22 cellular contexts compared by ENCODE assay signal in genomic region chr6:42264852-42265390, GRCh38. TPM values are rescaled to one million over a fixed set of nuclear protein-coding genes. Genes with fewer than 3 reads are reported as not detected.
DNase-seq lines count a peak whose midpoint lies in the region; ATAC-seq and TF ChIP-seq lines count a peak whose summit lies in the region.
"Had no signal": no experiment of that assay in that cellular context is flagged by ENCODE, and none has a peak within 500 bp of the region (broad histone marks: within the 10 kb centered on the region; RNA-seq: fewer than 3 reads in every experiment).

No MANE protein-coding gene starts in this region.

- no peaks in the 10 kb centered on the region for H3K4me1 Mint-ChIP-seq in CD14-positive monocyte
- peaks cover 10% of the 10 kb centered on the region for H3K4me1 Mint-ChIP-seq in neural crest cell

- intact Hi-C loops in CD14-positive monocyte (cut with micrococcal nuclease), result loop anchor here (5.0 to 10.0 kb wide), 2 partner anchors 280 to 282 kb away; no protein-coding TSS in a partner anchor
- intact Hi-C loops in posterior vena cava (cut with DNase I), result loop anchor here in 1 of 2 donors (10.0 kb wide), 1 partner anchor 270 kb away; no protein-coding TSS in a partner anchor

- in situ Hi-C loops in SK-MEL-5 (cut with HindIII; ENCODE audit: low pct_unique_long_range_greater_than_20kb, low sequenced_read_pairs), result no loop called here

- ATAC-seq in HG03159 (IDR thresholded peaks at IDR 0.05; ENCODE audit: unreplicated experiment), result no peak
- no peak for ATAC-seq in HG03469 (IDR thresholded peaks at IDR 0.05; ENCODE audit: unreplicated experiment)
- ATAC-seq: A549, GM23338, HCT116 had no signal

- H3K9me3 Mint-ChIP-seq in CD14-positive monocyte (peaks cover 0 to 1% (median 0%) of the 10 kb centered on the region in 7 donors), neural crest cell (no peaks in the 10 kb centered on the region)
- H3K9me3 Mint-ChIP-seq: CD4-positive, alpha-beta memory T cell; GM23338; H9 had no signal

- peaks cover 56 to 65% of the 10 kb centered on the region in 2 donors for H3K36me3 Mint-ChIP-seq in CD14-positive monocyte
- H3K36me3 Mint-ChIP-seq in neural crest cell (ENCODE audit: low read depth), result peaks cover 8% of the 10 kb centered on the region

- TF ChIP-seq CTCF in CD14-positive monocyte (IDR thresholded peaks at IDR 0.05) (no peak), neural crest cell (conservative IDR thresholded peaks at IDR 0.05) (no peak)

- H3K4me3 Mint-ChIP-seq in CD14-positive monocyte (no peak overlapping the region), neural crest cell (no peak overlapping the region)
- H3K4me3 Mint-ChIP-seq: CD4-positive, alpha-beta memory T cell; GM23338; H9 had no signal

- H3K27ac Mint-ChIP-seq in CD14-positive monocyte (peak overlapping the region in 4 of 7 donors; percentile 18 to 85 (median 39)), neural crest cell (ENCODE audit: unreplicated experiment) (peak overlapping the region; percentile 19)
- H3K27ac Mint-ChIP-seq: GM23338, H9 had no signal

- DNase-seq in CD14-positive monocyte (ENCODE audit: low spot score) (no peak), SK-MEL-5 (ENCODE audit: low read depth, low spot score) (peak; percentile 86), neural crest cell (ENCODE audit: low read depth, low spot score) (no peak), posterior vena cava (ENCODE audit: low spot score) (peak; percentile 9), NCI-H1436 (lab: John Stamatoyannopoulos, UW) (no peak)
- DNase-seq in activated naive CD4-positive, alpha-beta T cell treated with Interleukin-2 at 50 U/mL for 16 hours, result no peak
- DNase-seq: 8988T; ACHN; AML-193; BE2C; Calu3; CD4-positive, alpha-beta memory T cell; COR-L47; DMS53; DMS79 treated with DMSO at 0.1 percent for 48 hours; GF-D8; H9 had no signal

- peaks cover 0 to 1% (median 0%) of the 10 kb centered on the region in 3 donors for H3K27me3 Mint-ChIP-seq in CD14-positive monocyte (ENCODE audit: low read depth in 3 of 3)
- no peaks in the 10 kb centered on the region for H3K27me3 Mint-ChIP-seq in neural crest cell (ENCODE audit: low read depth)
- H3K27me3 Mint-ChIP-seq: CD4-positive, alpha-beta memory T cell had no signal

RNA-seq across cellular contexts. Expression of gene MRPS10, which starts 47.3 kb away (rescaled TPM):
- polyA plus RNA-seq in CD14-positive monocyte, result 10 to 100 TPM; 31.4 to 33.0 TPM
- 73.6 and 82.6 TPM in 2 replicates for total RNA-seq in SK-MEL-5 (2014; rRNA removed; shearing (Covaris generic))
- polyA plus RNA-seq in SK-MEL-5 (2015; cell fraction: cytosol; rRNA removed), result 57.6 and 66.0 TPM in 2 replicates
- polyA plus RNA-seq in SK-MEL-5 (2015; cell fraction: nucleus; rRNA removed), result 18.6 and 20.1 TPM in 2 replicates
- total RNA-seq in neural crest cell, result 29.0 and 32.0 TPM in 2 replicates
- 10 to 100 TPM; 22.5 to 26.8 TPM for total RNA-seq in posterior vena cava

Comparison
In these comparisons a context has a peak if more than half of its experiments do, and no peak if none do; other contexts are left out.
1. DNase-seq: peak in SK-MEL-5 (single experiment) and posterior vena cava (single experiment); none in CD14-positive monocyte (single experiment), neural crest cell (single experiment), activated naive CD4-positive, alpha-beta T cell treated with Interleukin-2 at 50 U/mL for 16 hours (single experiment) and NCI-H1436 (single experiment).